8 cellular contexts compared by ENCODE assay signal in the genomic region with DNA sequence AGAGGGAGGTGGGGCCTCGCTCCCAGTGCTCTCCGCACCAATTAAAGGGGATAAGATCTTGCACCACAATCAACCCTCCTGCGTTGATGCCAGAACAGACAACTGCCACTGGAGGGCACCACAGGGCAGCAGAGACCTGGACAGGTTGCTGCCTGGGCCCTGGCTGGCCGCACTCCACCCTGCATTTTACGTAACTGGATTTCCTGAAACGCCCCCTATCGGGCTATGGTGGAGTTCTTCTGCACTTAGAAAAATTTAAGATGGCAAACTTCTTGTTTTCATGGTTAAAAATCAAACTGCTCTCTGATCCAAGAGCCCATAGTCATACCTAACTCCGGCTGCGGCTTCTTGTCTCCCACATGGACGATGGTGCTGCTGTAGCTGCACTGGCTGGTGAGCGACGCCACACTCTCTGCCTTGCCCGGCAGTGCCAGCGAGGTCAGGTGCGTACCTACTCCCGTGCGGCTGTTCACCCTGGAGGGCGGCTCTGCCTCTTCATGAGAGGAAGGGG. TPM values are rescaled to one million over a fixed set of nuclear protein-coding genes. Genes with fewer than 3 reads are reported as not detected.
DNase-seq lines count a peak whose midpoint lies in the region; ATAC-seq, FAIRE-seq and TF ChIP-seq lines count a peak whose summit lies in the region.

No MANE protein-coding gene starts in this region.

- H3K4me1 ChIP-seq in Panc1 (ENCODE audit: control insufficient read depth, insufficient read depth, low read length) = no peaks in the 10 kb centered on the region
- H3K4me1 ChIP-seq in upper lobe of left lung = peaks cover 3 to 14% (median 9%) of the 10 kb centered on the region in 4 donors

- ATAC-seq in Panc1 = peak; percentile 92
- peak; percentile 67 to 91 for ATAC-seq in upper lobe of left lung (ENCODE audit: low FRiP score in 2 of 2)
- no peak for ATAC-seq in GM19395 (IDR thresholded peaks at IDR 0.05; ENCODE audit: unreplicated experiment)

- H3K27me3 ChIP-seq in Panc1 (ENCODE audit: control insufficient read depth, insufficient read depth, low read length) (no peaks in the 10 kb centered on the region), upper lobe of left lung (no peaks in the 10 kb centered on the region)

- H3K9me3 ChIP-seq in Panc1 (ENCODE audit: control insufficient read depth, insufficient read depth, low read depth, low read length) (no peaks in the 10 kb centered on the region), upper lobe of left lung (no peaks in the 10 kb centered on the region)

- TF ChIP-seq EP300 in upper lobe of left lung (IDR thresholded peaks at IDR 0.05) = no peak

- DNase-seq in Panc1 (ENCODE audit: low read depth, low spot score) (peak; percentile 51), activated T-cell treated with anti-CD3 and anti-CD28 coated beads for 24 hours (ENCODE audit: low read depth) (peak; percentile 60), fibroblast of gingiva (ENCODE audit: low read depth) (peak; percentile 31), occipital lobe (lab: John Stamatoyannopoulos, UW) (peak; percentile 17), upper lobe of left lung (peak in 1 of 2 donors; percentile 92)

- H3K27ac ChIP-seq in Panc1 (ENCODE audit: low read length) (no peak overlapping the region), upper lobe of left lung (no peak overlapping the region)

- TF ChIP-seq CTCF in LNCAP (IDR thresholded peaks at IDR 0.05) (peak; percentile 96), Panc1 (IDR thresholded peaks at IDR 0.05) (peak; percentile 99), upper lobe of left lung (IDR thresholded peaks at IDR 0.05) (peak; percentile 74 to 90 (median 79))

- intact Hi-C loops in Panc1 (cut with micrococcal nuclease; ENCODE audit: unreplicated experiment) = no loop called here

- POLR2A ChIA-PET in Panc1 (lab: Charles Lee) = no interaction called here

- no peak for TF ChIP-seq POLR2A in upper lobe of left lung (IDR thresholded peaks at IDR 0.05)

- H3K36me3 ChIP-seq in Panc1 (ENCODE audit: control insufficient read depth, insufficient read depth, low read length) (no peaks in the 10 kb centered on the region), upper lobe of left lung (peaks cover 0 to 98% (median 66%) of the 10 kb centered on the region in 4 donors)

- H3K4me3 ChIP-seq in Panc1 (ENCODE audit: low read depth in 2 of 2, low read length in 2 of 2) (no peak overlapping the region), upper lobe of left lung (no peak overlapping the region)

- no TSS peak for BruUV-seq in Panc1 (replicated peaks; lab: Mats Ljungman, UMichigan)

- WGBS in upper lobe of left lung, 2 donors = 38 to 62% methylated on average over 6 to 18 of the region's 18 CpGs

- peak; percentile 96 for FAIRE-seq in G401.6 (lab: Jason Lieb, UNC)

- in situ Hi-C loops in Panc1 (cut with HindIII; ENCODE audit: low pct_unique_long_range_greater_than_20kb, low sequenced_read_pairs) = no loop called here

- CTCF ChIA-PET in Panc1 (lab: Charles Lee) = no interaction called here

RNA-seq across cellular contexts. Expression of a gene that starts 16.8 kb away (rescaled TPM):
- total RNA-seq in Panc1 (2021; ENCODE audit: unreplicated experiment) = 42.0 TPM
- 50.3 TPM for polyA plus RNA-seq in Panc1 (2012; ENCODE audit: insufficient read length)
- total RNA-seq in occipital lobe = 80.8 TPM
- 10 to 100 TPM in 3 of 6 donors, 1 to 10 TPM in 3; 5.2 to 15.8 (median 9.4) TPM for total RNA-seq in upper lobe of left lung

RNA-seq across cellular contexts. Expression of a gene that starts 31.8 kb away (rescaled TPM):
- 9.9 TPM for total RNA-seq in Panc1 (2021; ENCODE audit: unreplicated experiment)
- polyA plus RNA-seq in Panc1 (2012; ENCODE audit: insufficient read length) = 3.4 TPM
- 5.5 TPM for total RNA-seq in occipital lobe
- total RNA-seq in upper lobe of left lung = 10 to 100 TPM; 12.9 to 28.7 (median 18.1) TPM

RNA-seq across cellular contexts. Expression of a gene that starts 53.2 kb away (rescaled TPM):
- total RNA-seq in Panc1 (2021; ENCODE audit: unreplicated experiment) (49.9 TPM), occipital lobe (78.3 TPM), upper lobe of left lung (10 to 100 TPM; 35.2 to 67.1 (median 40.7) TPM)
- 40.0 TPM for polyA plus RNA-seq in Panc1 (2012; ENCODE audit: insufficient read length)
